ENCODE assay signal across 1 cellular context in genomic region chr10:71773221-71773971, GRCh38.
TF ChIP-seq lines count a peak whose summit lies in the region.

VSIR (minus strand) TSS chr10:71773520; CDS start chr10:71773439, 81 bp downstream.

TF ChIP-seq in K562, 482 proteins besides CTCF, POLR2A, EP300 and RAD21 (continued from another document and continues in another):
- TF ChIP-seq ZNF511 (CRISPR knock-in tag; IDR thresholded peaks at IDR 0.05) = peak; percentile 91
- no peak for TF ChIP-seq POLR3G (IDR thresholded peaks at IDR 0.05; ENCODE audit: extremely low read depth, insufficient read length, insufficient replicate concordance)
- TF ChIP-seq E2F6 (IDR thresholded peaks at IDR 0.05; ENCODE audit: borderline replicate concordance in 1 of 2, extremely low read depth in 1 of 2, insufficient read depth in 1 of 2, insufficient read length in 1 of 2, low read depth in 1 of 2, low read length in 1 of 2, poor library complexity in 1 of 2, severe bottlenecking in 1 of 2) = peak in 1 of 2 experiments; percentile 76
- peak; percentile 34; the same call in 1 of the 2 replicates for TF ChIP-seq ZNF592 (IDR thresholded peaks at IDR 0.05)
- peak; percentile 50; the same call in 1 of the 2 replicates for TF ChIP-seq ELF2 (CRISPR knock-in tag; IDR thresholded peaks at IDR 0.05)
- 0 out of 4 replicates have a peak, but pooled peaks of 1 of the 2 experiments have one; percentile 8 for TF ChIP-seq TRIM24 (IDR thresholded peaks at IDR 0.05)
- no peak for TF ChIP-seq MCM7 (IDR thresholded peaks at IDR 0.05)
- peak; percentile 54 for TF ChIP-seq MAX (CRISPR knock-in tag; IDR thresholded peaks at IDR 0.05)
- TF ChIP-seq ZBTB11 (CRISPR knock-in tag; IDR thresholded peaks at IDR 0.05) = no peak
- no peak for TF ChIP-seq TOE1 (IDR thresholded peaks at IDR 0.05; ENCODE audit: borderline replicate concordance)
- peak; percentile 87; the same call in 1 of the 2 replicates for TF ChIP-seq TOE1 (CRISPR knock-in tag; IDR thresholded peaks at IDR 0.05; ENCODE audit: borderline replicate concordance, low read depth)
- TF ChIP-seq EGR1 (conservative IDR thresholded peaks at IDR 0.05) = peak; percentile 85
- no peak for TF ChIP-seq HOXB6 (CRISPR knock-in tag; IDR thresholded peaks at IDR 0.05; ENCODE audit: borderline replicate concordance)
- peak; percentile 60 for TF ChIP-seq RBM25 (IDR thresholded peaks at IDR 0.05; ENCODE audit: low read depth, low read length, severe bottlenecking)
- TF ChIP-seq PREB (CRISPR knock-in tag; IDR thresholded peaks at IDR 0.05) = peak; percentile 74; the same call in 1 of the 2 replicates
- TF ChIP-seq RNF2 (IDR thresholded peaks at IDR 0.05) = no peak; the same call in 1 of the 2 replicates
- TF ChIP-seq CBFB (CRISPR knock-in tag; IDR thresholded peaks at IDR 0.05) = no peak
- TF ChIP-seq AFF4 (CRISPR knock-in tag; IDR thresholded peaks at IDR 0.05) = peak; percentile 94
- no peak for TF ChIP-seq ZNF589 (CRISPR knock-in tag; IDR thresholded peaks at IDR 0.05; ENCODE audit: low read depth)
- TF ChIP-seq PRMT5 (CRISPR knock-in tag; IDR thresholded peaks at IDR 0.05) = 0 out of 2 replicates have a peak, but pooled peaks have one; percentile 54
- TF ChIP-seq TFAP4 (CRISPR knock-in tag; IDR thresholded peaks at IDR 0.05; ENCODE audit: borderline replicate concordance) = peak; percentile 63; the same call in 1 of the 2 replicates
- TF ChIP-seq TAF15 (IDR thresholded peaks at IDR 0.05; ENCODE audit: low read depth, low read length) = no peak
- TF ChIP-seq ZBTB9 (CRISPR knock-in tag; IDR thresholded peaks at IDR 0.05) = peak; percentile 84; the same call in 1 of the 2 replicates
- no peak for TF ChIP-seq ATF2 (CRISPR knock-in tag; IDR thresholded peaks at IDR 0.05)
- TF ChIP-seq ARID3B (CRISPR knock-in tag; IDR thresholded peaks at IDR 0.05; ENCODE audit: borderline replicate concordance) = 0 out of 2 replicates have a peak, but pooled peaks have one; percentile 23
- no peak for TF ChIP-seq BCL6 (CRISPR knock-in tag; IDR thresholded peaks at IDR 0.05)
- peak; percentile 68; the same call in 1 of the 2 replicates for TF ChIP-seq TARDBP (IDR thresholded peaks at IDR 0.05)
- TF ChIP-seq ZKSCAN8 (CRISPR knock-in tag; IDR thresholded peaks at IDR 0.05) = no peak
- peak; percentile 44; the same call in 1 of the 2 replicates for TF ChIP-seq PKNOX1 (IDR thresholded peaks at IDR 0.05)
- TF ChIP-seq BHLHE40 (IDR thresholded peaks at IDR 0.05; ENCODE audit: low read length) = peak; percentile 68
- peak; percentile 12; the same call in 1 of the 2 replicates for TF ChIP-seq ZNF12 (CRISPR knock-in tag; IDR thresholded peaks at IDR 0.05)
